Comparison of ENCODE assay signal across 8 cellular contexts in genomic region chr10:95741807-95742528, GRCh38. TPM values are rescaled to one million over a fixed set of nuclear protein-coding genes. Genes with fewer than 3 reads are reported as not detected.
A peak's percentile ranks its signal among the peaks of the same experiment; 100 is the strongest.
DNase-seq lines count a peak whose midpoint lies in the region; ATAC-seq, FAIRE-seq and TF ChIP-seq lines count a peak whose summit lies in the region.

No MANE protein-coding gene starts in this region.

- no peaks in the 10 kb centered on the region for H3K27me3 ChIP-seq in effector memory CD4-positive, alpha-beta T cell (replicated peaks; ENCODE audit: control insufficient read depth, insufficient read depth, low read length, poor library complexity, severe bottlenecking)

- DNase-seq in Ammon's horn (ENCODE audit: low spot score) (peak; percentile 33), GM19239 (ENCODE audit: insufficient read length, low spot score) (no peak), dermis microvascular lymphatic vessel endothelial cell (ENCODE audit: low read depth in 2 of 2) (peak; percentile 98 to 99), nephron progenitor cell (no peak), SK-N-DZ (ENCODE audit: low spot score) (no peak)
- DNase-seq in effector memory CD4-positive, alpha-beta T cell: no peak
- no peak for DNase-seq in stimulated activated CD4-positive, alpha-beta T cell treated with anti-CD3 and anti-CD28 coated beads, Interleukin-4, amount 100 ng/mL, for 24 hours

- H3K27ac Mint-ChIP-seq in nephron progenitor cell: peak overlapping the region; percentile 59

- TF ChIP-seq CTCF in nephron progenitor cell (IDR thresholded peaks at IDR 0.05): no peak

- peak; percentile 92 for FAIRE-seq in GM19239 (lab: Jason Lieb, UNC)

- H3K36me3 ChIP-seq in effector memory CD4-positive, alpha-beta T cell (ENCODE audit: control insufficient read depth, insufficient read depth, low read length): no peaks in the 10 kb centered on the region

- H3K36me3 Mint-ChIP-seq in nephron progenitor cell (ENCODE audit: low read depth): no peaks in the 10 kb centered on the region

- H3K4me1 ChIP-seq in effector memory CD4-positive, alpha-beta T cell (ENCODE audit: control insufficient read depth, insufficient read depth, low read length, poor library complexity, severe bottlenecking): no peaks in the 10 kb centered on the region

- no peaks in the 10 kb centered on the region for H3K9me3 ChIP-seq in effector memory CD4-positive, alpha-beta T cell (ENCODE audit: control insufficient read depth, low read length)

- peaks cover 14% of the 10 kb centered on the region for H3K4me1 Mint-ChIP-seq in nephron progenitor cell

- peak; percentile 66 for ATAC-seq in HG03520 (IDR thresholded peaks at IDR 0.05; ENCODE audit: unreplicated experiment)

- no peaks in the 10 kb centered on the region for H3K27me3 Mint-ChIP-seq in nephron progenitor cell (ENCODE audit: low read depth, poor library complexity)

- no peaks in the 10 kb centered on the region for H3K9me3 Mint-ChIP-seq in nephron progenitor cell

- H3K4me3 Mint-ChIP-seq in nephron progenitor cell: no peak overlapping the region

- H3K4me3 ChIP-seq in effector memory CD4-positive, alpha-beta T cell (ENCODE audit: insufficient read depth, low read depth, low read length, poor library complexity, severe bottlenecking): no peak overlapping the region

- no peak overlapping the region for H3K27ac ChIP-seq in effector memory CD4-positive, alpha-beta T cell (ENCODE audit: insufficient read depth, low read length, poor library complexity, severe bottlenecking)

RNA-seq across cellular contexts. Expression of gene ENTPD1, which starts 14.0 kb away (rescaled TPM):
- total RNA-seq in dermis microvascular lymphatic vessel endothelial cell: 5.3 and 6.2 TPM in 2 replicates
- 0.21 and 0.25 TPM in 2 replicates for polyA plus RNA-seq in SK-N-DZ (2014; cell fraction: cytosol; rRNA removed)
- polyA plus RNA-seq in SK-N-DZ (2014; cell fraction: nucleus; rRNA removed): 0.05 and 0.06 TPM in 2 replicates

RNA-seq across cellular contexts. Expression of gene TCTN3, which starts 48.2 kb away (rescaled TPM):
- total RNA-seq in dermis microvascular lymphatic vessel endothelial cell: 39.7 and 57.0 TPM in 2 replicates
- 34.9 and 38.3 TPM in 2 replicates for polyA plus RNA-seq in SK-N-DZ (2014; cell fraction: cytosol; rRNA removed)
- 21.2 and 26.8 TPM in 2 replicates for polyA plus RNA-seq in SK-N-DZ (2014; cell fraction: nucleus; rRNA removed)

Comparison
In these comparisons a context has a peak if more than half of its experiments do, and no peak if none do; other contexts are left out.
1. DNase-seq: peak in Ammon's horn (single experiment) and dermis microvascular lymphatic vessel endothelial cell (2 of 2); none in GM19239 (single experiment), nephron progenitor cell (single experiment), effector memory CD4-positive, alpha-beta T cell (0 of 3), stimulated activated CD4-positive, alpha-beta T cell treated with anti-CD3 and anti-CD28 coated beads, Interleukin-4, amount 100 ng/mL, for 24 hours (single experiment) and SK-N-DZ (single experiment).